ENCODE assay signal across 14 cellular contexts in the genomic region with DNA sequence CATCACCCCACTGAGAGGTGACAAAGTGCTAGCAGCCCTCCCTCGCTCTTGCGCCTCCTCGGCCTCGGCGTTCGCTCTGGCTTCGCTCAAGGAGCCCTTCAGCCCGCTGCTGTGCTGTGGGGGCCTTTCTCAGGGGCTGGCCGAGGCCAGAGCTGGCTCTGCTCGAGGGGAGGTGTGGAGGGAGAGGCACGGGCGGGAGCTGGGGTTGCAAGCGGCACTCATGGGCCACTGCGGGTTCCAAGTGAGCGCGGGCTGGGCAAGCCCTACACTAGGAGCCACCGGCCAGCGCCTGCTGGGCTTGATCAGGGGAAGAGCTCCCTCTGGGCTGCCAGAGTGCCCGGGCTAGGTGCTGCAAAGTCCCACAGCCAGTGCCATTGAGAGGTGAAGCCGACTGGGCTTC.
DNase-seq lines count a peak whose midpoint lies in the region; TF ChIP-seq lines count a peak whose summit lies in the region.
"Had no signal": no experiment of that assay in that cellular context is flagged by ENCODE, and none has a peak within 500 bp of the region (broad histone marks: within the 10 kb centered on the region; RNA-seq: fewer than 3 reads in every experiment).

No MANE protein-coding gene starts in this region.

- H3K27me3 ChIP-seq in mesenchymal stem cell (ENCODE audit: control insufficient read depth in 1 of 2, insufficient read depth in 1 of 2, low read length in 2 of 2) = no peaks in the 10 kb centered on the region
- H3K27me3 ChIP-seq in trophoblast cell (ENCODE audit: insufficient read depth, low read length) = no peaks in the 10 kb centered on the region

- H2BK12ac ChIP-seq in mesenchymal stem cell (ENCODE audit: low read length in 2 of 2) (no peak overlapping the region), trophoblast cell (ENCODE audit: low read length) (peak overlapping the region; percentile 84)

- no peaks in the 10 kb centered on the region for H3K9me3 Mint-ChIP-seq in chondrocyte (ENCODE audit: low read depth)
- H3K9me3 Mint-ChIP-seq in progenitor cell of endocrine pancreas (ENCODE audit: low read depth) = peaks cover 11% of the 10 kb centered on the region
- H3K9me3 Mint-ChIP-seq: CD4-positive, alpha-beta T cell had no signal

- H2AFZ ChIP-seq in mesenchymal stem cell (ENCODE audit: low read depth, low read length) = no peak overlapping the region
- H2AFZ ChIP-seq in trophoblast cell (ENCODE audit: insufficient read depth, low read length, poor library complexity) = no peak overlapping the region

- H3K27ac ChIP-seq in mesenchymal stem cell (ENCODE audit: low read length, poor library complexity, severe bottlenecking) (no peak overlapping the region), trophoblast cell (ENCODE audit: low read depth, low read length) (no peak overlapping the region)
- H3K27ac ChIP-seq: A549, C4-2B had no signal

- H3K4me1 Mint-ChIP-seq in chondrocyte (ENCODE audit: low read depth) (peaks cover 7% of the 10 kb centered on the region), progenitor cell of endocrine pancreas (ENCODE audit: low read depth) (peaks cover 23% of the 10 kb centered on the region)

- H3K79me2 ChIP-seq in trophoblast cell (ENCODE audit: control insufficient read depth, insufficient read depth, low read length, poor library complexity) = no peaks in the 10 kb centered on the region

- H3K9me3 ChIP-seq in mesenchymal stem cell (ENCODE audit: control insufficient read depth, low read length) (no peaks in the 10 kb centered on the region), trophoblast cell (ENCODE audit: insufficient read depth, low read depth, low read length) (no peaks in the 10 kb centered on the region)
- H3K9me3 ChIP-seq: A549, Caco-2 had no signal

- peak overlapping the region; percentile 65 for H2BK15ac ChIP-seq in mesenchymal stem cell (ENCODE audit: low read depth, poor library complexity, severe bottlenecking)

- H3K14ac ChIP-seq in mesenchymal stem cell (ENCODE audit: low read length in 2 of 2) (no peak overlapping the region), trophoblast cell (ENCODE audit: low read length) (no peak overlapping the region)

- no peak overlapping the region for H4K91ac ChIP-seq in mesenchymal stem cell (ENCODE audit: low read length)
- H4K91ac ChIP-seq in trophoblast cell (ENCODE audit: low read depth, low read length) = peak overlapping the region; percentile 58

- H3K4me3 ChIP-seq in mesenchymal stem cell (ENCODE audit: insufficient read depth in 1 of 2, low read depth in 1 of 2, low read length in 2 of 2) (no peak overlapping the region), trophoblast cell (ENCODE audit: low read depth, low read length) (no peak overlapping the region)
- H3K4me3 ChIP-seq: A549 had no signal

- TF ChIP-seq CTCF in chondrocyte (IDR thresholded peaks at IDR 0.05) = no peak
- TF ChIP-seq CTCF in progenitor cell of endocrine pancreas (IDR thresholded peaks at IDR 0.05; ENCODE audit: unreplicated experiment) = no peak

- no peak overlapping the region for H3K23ac ChIP-seq in mesenchymal stem cell (ENCODE audit: low read length in 2 of 2)
- H3K23ac ChIP-seq in trophoblast cell (ENCODE audit: low read length) = no peak overlapping the region

- H3K27me3 Mint-ChIP-seq in chondrocyte (ENCODE audit: low read depth) = no peaks in the 10 kb centered on the region
- no peaks in the 10 kb centered on the region for H3K27me3 Mint-ChIP-seq in progenitor cell of endocrine pancreas
- H3K27me3 Mint-ChIP-seq: CD4-positive, alpha-beta T cell had no signal

- WGBS in mesenchymal stem cell = 95% methylated on average over 20 of the region's 20 CpGs
- WGBS in trophoblast cell (ENCODE audit: extremely low coverage, insufficient coverage, insufficient read length) = no CpG with 5 or more reads among the region's 20 CpGs

- H3K4me1 ChIP-seq in mesenchymal stem cell (ENCODE audit: control insufficient read depth, insufficient read depth, low read depth, low read length) (peaks cover 4% of the 10 kb centered on the region), trophoblast cell (ENCODE audit: control insufficient read depth in 1 of 2, insufficient read depth in 2 of 2, low read length in 2 of 2) (no peaks in the 10 kb centered on the region)
- H3K4me1 ChIP-seq: A549, Caco-2 had no signal

- H3K27ac Mint-ChIP-seq in chondrocyte (ENCODE audit: unreplicated experiment) (no peak overlapping the region), progenitor cell of endocrine pancreas (no peak overlapping the region)
- H3K27ac Mint-ChIP-seq: CD4-positive, alpha-beta T cell had no signal

- H2BK5ac ChIP-seq in mesenchymal stem cell (ENCODE audit: low read depth, low read length, poor library complexity, severe bottlenecking) = no peak overlapping the region
- H2BK5ac ChIP-seq in trophoblast cell (ENCODE audit: low read depth, low read length, poor library complexity) = no peak overlapping the region

- DNase-seq in chondrocyte (ENCODE audit: low spot score) = peak; percentile 83
- DNase-seq in mesenchymal stem cell = no peak
- no peak for DNase-seq in trophoblast cell
- DNase-seq in NCI-H1694 treated with DMSO at 0.1 percent for 48 hours (lab: John Stamatoyannopoulos, UW) = no peak
- DNase-seq in activated CD4-positive, alpha-beta T cell treated with anti-CD3 and anti-CD28 coated beads for 1 hour = no peak
- no peak for DNase-seq in progenitor cell of endocrine pancreas (ENCODE audit: low spot score, unreplicated experiment)
- DNase-seq: AML-193; Caco-2; CD4-positive, alpha-beta T cell; GOT3; H9; IMR-90 had no signal

- H3K36me3 Mint-ChIP-seq in chondrocyte (ENCODE audit: low read depth) (no peaks in the 10 kb centered on the region), progenitor cell of endocrine pancreas (ENCODE audit: insufficient read depth) (peaks cover 2% of the 10 kb centered on the region)

- H3K9ac ChIP-seq in mesenchymal stem cell (ENCODE audit: low read length) (no peak overlapping the region), trophoblast cell (ENCODE audit: low read length) (no peak overlapping the region)

- H3K4ac ChIP-seq in mesenchymal stem cell (ENCODE audit: low read depth in 1 of 2, low read length in 2 of 2) = peak overlapping the region in 1 of 2 experiments; percentile 10
- no peak overlapping the region for H3K4ac ChIP-seq in trophoblast cell (ENCODE audit: low read depth, low read length)

- H4K8ac ChIP-seq in mesenchymal stem cell (ENCODE audit: low read length) (no peak overlapping the region), trophoblast cell (ENCODE audit: low read depth, low read length) (no peak overlapping the region)

- H3K79me1 ChIP-seq in mesenchymal stem cell (replicated peaks; ENCODE audit: low read length, poor library complexity, severe bottlenecking) (no peaks in the 10 kb centered on the region), trophoblast cell (ENCODE audit: low read length) (peaks cover 4% of the 10 kb centered on the region)

- H3K4me2 ChIP-seq in mesenchymal stem cell (ENCODE audit: low read length, poor library complexity, severe bottlenecking) (no peak overlapping the region), trophoblast cell (ENCODE audit: low read length) (no peak overlapping the region)
- H3K4me2 ChIP-seq: A549 had no signal

- H3K4me3 Mint-ChIP-seq in chondrocyte (ENCODE audit: unreplicated experiment) = no peak overlapping the region
- no peak overlapping the region for H3K4me3 Mint-ChIP-seq in progenitor cell of endocrine pancreas (ENCODE audit: low read depth)
- H3K4me3 Mint-ChIP-seq: CD4-positive, alpha-beta T cell; H9 had no signal

- peak overlapping the region; percentile 11 for H2AK5ac ChIP-seq in mesenchymal stem cell (ENCODE audit: low read length, severe bottlenecking)
- H2AK5ac ChIP-seq in trophoblast cell (ENCODE audit: low read length) = no peak overlapping the region

- H3K36me3 ChIP-seq in mesenchymal stem cell (ENCODE audit: control insufficient read depth in 1 of 2, insufficient read depth in 2 of 2, low read depth in 1 of 2, low read length in 2 of 2) = no peaks in the 10 kb centered on the region
- H3K36me3 ChIP-seq in trophoblast cell (ENCODE audit: control insufficient read depth in 1 of 2, insufficient read depth in 2 of 2, low read length in 2 of 2) = no peaks in the 10 kb centered on the region

- no peak overlapping the region for H3K18ac ChIP-seq in mesenchymal stem cell (ENCODE audit: low read depth in 1 of 2, low read length in 2 of 2)
- H3K18ac ChIP-seq in trophoblast cell (ENCODE audit: low read length) = no peak overlapping the region

- no peak overlapping the region for H4K12ac ChIP-seq in trophoblast cell (ENCODE audit: low read depth, low read length)

- H2BK120ac ChIP-seq in mesenchymal stem cell (ENCODE audit: low read depth, low read length) (no peak overlapping the region), trophoblast cell (ENCODE audit: insufficient read depth, low read length, poor library complexity) (peak overlapping the region; percentile 68)
